Comparison of ENCODE assay signal across 1 cellular context in the genomic region with DNA sequence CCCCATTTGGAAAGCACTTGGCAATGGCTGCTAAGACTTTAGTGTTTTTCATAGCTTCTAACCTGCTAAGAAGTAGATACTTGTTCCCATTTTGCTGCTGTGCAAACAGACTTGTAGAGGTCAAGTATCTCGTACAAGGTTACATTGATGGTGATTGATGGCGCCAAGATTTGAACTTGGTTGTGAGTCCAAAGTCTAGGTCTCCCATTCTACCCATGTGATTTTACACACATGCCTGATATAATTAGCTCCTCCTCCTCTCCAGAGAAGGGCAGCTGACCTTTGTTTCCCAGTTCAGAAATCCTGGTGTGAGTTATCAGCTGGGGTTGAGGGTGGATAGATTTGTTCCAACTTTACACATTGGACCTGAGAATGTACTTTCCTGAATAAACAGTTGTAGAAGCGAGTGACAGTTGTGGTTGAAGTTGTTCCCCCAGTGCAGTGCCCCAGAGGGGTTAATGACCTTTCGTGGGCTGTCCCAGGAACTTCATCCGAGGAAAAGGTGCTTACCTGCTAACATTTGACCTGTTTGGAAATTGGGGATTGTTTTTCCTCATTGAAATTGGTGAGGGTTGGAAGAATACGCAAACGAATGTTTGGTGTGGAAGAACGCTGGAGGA.
TF ChIP-seq lines count a peak whose summit lies in the region.

No MANE protein-coding gene starts in this region.

TF ChIP-seq in HepG2, 621 proteins besides CTCF, POLR2A, EP300 and RAD21 (continued from another document and continues in another):
- TF ChIP-seq, protein P1, sequence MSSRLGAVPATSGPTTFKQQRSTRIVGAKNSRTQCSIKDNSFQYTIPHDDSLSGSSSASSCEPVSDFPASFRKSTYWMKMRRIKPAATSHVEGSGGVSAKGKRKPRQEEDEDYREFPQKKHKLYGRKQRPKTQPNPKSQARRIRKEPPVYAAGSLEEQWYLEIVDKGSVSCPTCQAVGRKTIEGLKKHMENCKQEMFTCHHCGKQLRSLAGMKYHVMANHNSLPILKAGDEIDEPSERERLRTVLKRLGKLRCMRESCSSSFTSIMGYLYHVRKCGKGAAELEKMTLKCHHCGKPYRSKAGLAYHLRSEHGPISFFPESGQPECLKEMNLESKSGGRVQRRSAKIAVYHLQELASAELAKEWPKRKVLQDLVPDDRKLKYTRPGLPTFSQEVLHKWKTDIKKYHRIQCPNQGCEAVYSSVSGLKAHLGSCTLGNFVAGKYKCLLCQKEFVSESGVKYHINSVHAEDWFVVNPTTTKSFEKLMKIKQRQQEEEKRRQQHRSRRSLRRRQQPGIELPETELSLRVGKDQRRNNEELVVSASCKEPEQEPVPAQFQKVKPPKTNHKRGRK (CRISPR knock-in tag; IDR thresholded peaks at IDR 0.05): no peak
- no peak for TF ChIP-seq NFE2 (CRISPR knock-in tag; IDR thresholded peaks at IDR 0.05)
- TF ChIP-seq, protein P2, sequence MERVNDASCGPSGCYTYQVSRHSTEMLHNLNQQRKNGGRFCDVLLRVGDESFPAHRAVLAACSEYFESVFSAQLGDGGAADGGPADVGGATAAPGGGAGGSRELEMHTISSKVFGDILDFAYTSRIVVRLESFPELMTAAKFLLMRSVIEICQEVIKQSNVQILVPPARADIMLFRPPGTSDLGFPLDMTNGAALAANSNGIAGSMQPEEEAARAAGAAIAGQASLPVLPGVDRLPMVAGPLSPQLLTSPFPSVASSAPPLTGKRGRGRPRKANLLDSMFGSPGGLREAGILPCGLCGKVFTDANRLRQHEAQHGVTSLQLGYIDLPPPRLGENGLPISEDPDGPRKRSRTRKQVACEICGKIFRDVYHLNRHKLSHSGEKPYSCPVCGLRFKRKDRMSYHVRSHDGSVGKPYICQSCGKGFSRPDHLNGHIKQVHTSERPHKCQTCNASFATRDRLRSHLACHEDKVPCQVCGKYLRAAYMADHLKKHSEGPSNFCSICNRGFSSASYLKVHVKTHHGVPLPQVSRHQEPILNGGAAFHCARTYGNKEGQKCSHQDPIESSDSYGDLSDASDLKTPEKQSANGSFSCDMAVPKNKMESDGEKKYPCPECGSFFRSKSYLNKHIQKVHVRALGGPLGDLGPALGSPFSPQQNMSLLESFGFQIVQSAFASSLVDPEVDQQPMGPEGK (CRISPR knock-in tag; IDR thresholded peaks at IDR 0.05): peak; percentile 59
- TF ChIP-seq ZFP82 (CRISPR knock-in tag; IDR thresholded peaks at IDR 0.05; ENCODE audit: borderline replicate concordance): no peak
- TF ChIP-seq HNF4G (IDR thresholded peaks at IDR 0.05; ENCODE audit: borderline replicate concordance, low read depth, low read length): peak; percentile 91
- peak; percentile 80; the same call in 1 of the 2 replicates for TF ChIP-seq HNF4G (CRISPR knock-in tag; IDR thresholded peaks at IDR 0.05; ENCODE audit: borderline replicate concordance, low read depth)
- no peak for TF ChIP-seq NFKBIZ (CRISPR knock-in tag; IDR thresholded peaks at IDR 0.05)
- TF ChIP-seq, protein P3, sequence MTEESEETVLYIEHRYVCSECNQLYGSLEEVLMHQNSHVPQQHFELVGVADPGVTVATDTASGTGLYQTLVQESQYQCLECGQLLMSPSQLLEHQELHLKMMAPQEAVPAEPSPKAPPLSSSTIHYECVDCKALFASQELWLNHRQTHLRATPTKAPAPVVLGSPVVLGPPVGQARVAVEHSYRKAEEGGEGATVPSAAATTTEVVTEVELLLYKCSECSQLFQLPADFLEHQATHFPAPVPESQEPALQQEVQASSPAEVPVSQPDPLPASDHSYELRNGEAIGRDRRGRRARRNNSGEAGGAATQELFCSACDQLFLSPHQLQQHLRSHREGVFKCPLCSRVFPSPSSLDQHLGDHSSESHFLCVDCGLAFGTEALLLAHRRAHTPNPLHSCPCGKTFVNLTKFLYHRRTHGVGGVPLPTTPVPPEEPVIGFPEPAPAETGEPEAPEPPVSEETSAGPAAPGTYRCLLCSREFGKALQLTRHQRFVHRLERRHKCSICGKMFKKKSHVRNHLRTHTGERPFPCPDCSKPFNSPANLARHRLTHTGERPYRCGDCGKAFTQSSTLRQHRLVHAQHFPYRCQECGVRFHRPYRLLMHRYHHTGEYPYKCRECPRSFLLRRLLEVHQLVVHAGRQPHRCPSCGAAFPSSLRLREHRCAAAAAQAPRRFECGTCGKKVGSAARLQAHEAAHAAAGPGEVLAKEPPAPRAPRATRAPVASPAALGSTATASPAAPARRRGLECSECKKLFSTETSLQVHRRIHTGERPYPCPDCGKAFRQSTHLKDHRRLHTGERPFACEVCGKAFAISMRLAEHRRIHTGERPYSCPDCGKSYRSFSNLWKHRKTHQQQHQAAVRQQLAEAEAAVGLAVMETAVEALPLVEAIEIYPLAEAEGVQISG (CRISPR knock-in tag; IDR thresholded peaks at IDR 0.05): peak; percentile 28; the same call in 1 of the 2 replicates
- 0 out of 2 replicates have a peak, but pooled peaks have one; percentile 26 for TF ChIP-seq HMG20A (CRISPR knock-in tag; IDR thresholded peaks at IDR 0.05; ENCODE audit: borderline replicate concordance)
- TF ChIP-seq SALL2 (CRISPR knock-in tag; IDR thresholded peaks at IDR 0.05): no peak
- no peak for TF ChIP-seq MXI1 (IDR thresholded peaks at IDR 0.05; ENCODE audit: borderline replicate concordance, low read depth, low read length)
- TF ChIP-seq DR1 (CRISPR knock-in tag; IDR thresholded peaks at IDR 0.05): peak; percentile 14; the same call in 1 of the 2 replicates
- TF ChIP-seq SP2 (CRISPR knock-in tag; IDR thresholded peaks at IDR 0.05): no peak
- no peak for TF ChIP-seq ZNF383 (CRISPR knock-in tag; IDR thresholded peaks at IDR 0.05; ENCODE audit: borderline replicate concordance)
- 0 out of 2 replicates have a peak, but pooled peaks have one; percentile 38 for TF ChIP-seq ZNF33B (CRISPR knock-in tag; IDR thresholded peaks at IDR 0.05)
- TF ChIP-seq ZNF556 (CRISPR knock-in tag; IDR thresholded peaks at IDR 0.05; ENCODE audit: borderline replicate concordance): peak; percentile 39; the same call in 1 of the 2 replicates
- TF ChIP-seq, protein P4, sequence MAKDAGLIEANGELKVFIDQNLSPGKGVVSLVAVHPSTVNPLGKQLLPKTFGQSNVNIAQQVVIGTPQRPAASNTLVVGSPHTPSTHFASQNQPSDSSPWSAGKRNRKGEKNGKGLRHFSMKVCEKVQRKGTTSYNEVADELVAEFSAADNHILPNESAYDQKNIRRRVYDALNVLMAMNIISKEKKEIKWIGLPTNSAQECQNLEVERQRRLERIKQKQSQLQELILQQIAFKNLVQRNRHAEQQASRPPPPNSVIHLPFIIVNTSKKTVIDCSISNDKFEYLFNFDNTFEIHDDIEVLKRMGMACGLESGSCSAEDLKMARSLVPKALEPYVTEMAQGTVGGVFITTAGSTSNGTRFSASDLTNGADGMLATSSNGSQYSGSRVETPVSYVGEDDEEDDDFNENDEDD (CRISPR knock-in tag; IDR thresholded peaks at IDR 0.05; ENCODE audit: borderline replicate concordance): peak; percentile 53; the same call in 1 of the 2 replicates
- 0 out of 2 replicates have a peak, but pooled peaks have one; percentile 22 for TF ChIP-seq ZNF563 (CRISPR knock-in tag; IDR thresholded peaks at IDR 0.05)
- 0 out of 2 replicates have a peak, but pooled peaks have one; percentile 25 for TF ChIP-seq ZNF44 (CRISPR knock-in tag; IDR thresholded peaks at IDR 0.05)
- TF ChIP-seq, protein P5, sequence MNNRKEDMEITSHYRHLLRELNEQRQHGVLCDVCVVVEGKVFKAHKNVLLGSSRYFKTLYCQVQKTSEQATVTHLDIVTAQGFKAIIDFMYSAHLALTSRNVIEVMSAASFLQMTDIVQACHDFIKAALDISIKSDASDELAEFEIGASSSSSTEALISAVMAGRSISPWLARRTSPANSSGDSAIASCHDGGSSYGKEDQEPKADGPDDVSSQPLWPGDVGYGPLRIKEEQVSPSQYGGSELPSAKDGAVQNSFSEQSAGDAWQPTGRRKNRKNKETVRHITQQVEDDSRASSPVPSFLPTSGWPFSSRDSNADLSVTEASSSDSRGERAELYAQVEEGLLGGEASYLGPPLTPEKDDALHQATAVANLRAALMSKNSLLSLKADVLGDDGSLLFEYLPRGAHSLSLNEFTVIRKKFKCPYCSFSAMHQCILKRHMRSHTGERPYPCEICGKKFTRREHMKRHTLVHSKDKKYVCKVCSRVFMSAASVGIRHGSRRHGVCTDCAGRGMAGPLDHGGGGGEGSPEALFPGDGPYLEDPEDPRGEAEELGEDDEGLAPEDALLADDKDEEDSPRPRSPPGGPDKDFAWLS (CRISPR knock-in tag; IDR thresholded peaks at IDR 0.05; ENCODE audit: borderline replicate concordance): no peak
- TF ChIP-seq ZNF746 (CRISPR knock-in tag; IDR thresholded peaks at IDR 0.05): peak; percentile 53; the same call in 1 of the 2 replicates
- TF ChIP-seq ZNF629 (CRISPR knock-in tag; conservative IDR thresholded peaks at IDR 0.05): peak; percentile 66
- TF ChIP-seq, protein P6, sequence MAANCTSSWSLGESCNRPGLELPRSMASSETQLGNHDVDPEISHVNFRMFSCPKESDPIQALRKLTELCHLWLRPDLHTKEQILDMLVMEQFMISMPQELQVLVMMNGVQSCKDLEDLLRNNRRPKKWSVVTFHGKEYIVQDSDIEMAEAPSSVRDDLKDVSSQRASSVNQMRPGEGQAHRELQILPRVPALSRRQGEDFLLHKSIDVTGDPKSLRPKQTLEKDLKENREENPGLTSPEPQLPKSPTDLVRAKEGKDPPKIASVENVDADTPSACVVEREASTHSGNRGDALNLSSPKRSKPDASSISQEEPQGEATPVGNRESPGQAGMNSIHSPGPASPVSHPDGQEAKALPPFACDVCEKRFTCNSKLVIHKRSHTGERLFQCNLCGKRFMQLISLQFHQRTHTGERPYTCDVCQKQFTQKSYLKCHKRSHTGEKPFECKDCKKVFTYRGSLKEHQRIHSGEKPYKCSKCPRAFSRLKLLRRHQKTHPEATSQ (CRISPR knock-in tag; IDR thresholded peaks at IDR 0.05; ENCODE audit: borderline replicate concordance): no peak
- TF ChIP-seq, protein P7, sequence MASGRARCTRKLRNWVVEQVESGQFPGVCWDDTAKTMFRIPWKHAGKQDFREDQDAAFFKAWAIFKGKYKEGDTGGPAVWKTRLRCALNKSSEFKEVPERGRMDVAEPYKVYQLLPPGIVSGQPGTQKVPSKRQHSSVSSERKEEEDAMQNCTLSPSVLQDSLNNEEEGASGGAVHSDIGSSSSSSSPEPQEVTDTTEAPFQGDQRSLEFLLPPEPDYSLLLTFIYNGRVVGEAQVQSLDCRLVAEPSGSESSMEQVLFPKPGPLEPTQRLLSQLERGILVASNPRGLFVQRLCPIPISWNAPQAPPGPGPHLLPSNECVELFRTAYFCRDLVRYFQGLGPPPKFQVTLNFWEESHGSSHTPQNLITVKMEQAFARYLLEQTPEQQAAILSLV (CRISPR knock-in tag; IDR thresholded peaks at IDR 0.05; ENCODE audit: borderline replicate concordance): no peak
- TF ChIP-seq, protein P8, sequence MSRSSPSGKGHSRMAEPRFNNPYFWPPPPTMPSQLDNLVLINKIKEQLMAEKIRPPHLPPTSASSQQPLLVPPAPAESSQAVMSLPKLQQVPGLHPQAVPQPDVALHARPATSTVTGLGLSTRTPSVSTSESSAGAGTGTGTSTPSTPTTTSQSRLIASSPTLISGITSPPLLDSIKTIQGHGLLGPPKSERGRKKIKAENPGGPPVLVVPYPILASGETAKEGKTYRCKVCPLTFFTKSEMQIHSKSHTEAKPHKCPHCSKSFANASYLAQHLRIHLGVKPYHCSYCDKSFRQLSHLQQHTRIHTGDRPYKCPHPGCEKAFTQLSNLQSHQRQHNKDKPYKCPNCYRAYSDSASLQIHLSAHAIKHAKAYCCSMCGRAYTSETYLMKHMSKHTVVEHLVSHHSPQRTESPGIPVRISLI (CRISPR knock-in tag; IDR thresholded peaks at IDR 0.05; ENCODE audit: borderline replicate concordance): no peak
- peak; percentile 54; the same call in 1 of the 2 replicates for TF ChIP-seq ATF1 (CRISPR knock-in tag; IDR thresholded peaks at IDR 0.05)
- TF ChIP-seq RNF2 (conservative IDR thresholded peaks at IDR 0.05; ENCODE audit: low read depth): no peak
- TF ChIP-seq, protein P9, sequence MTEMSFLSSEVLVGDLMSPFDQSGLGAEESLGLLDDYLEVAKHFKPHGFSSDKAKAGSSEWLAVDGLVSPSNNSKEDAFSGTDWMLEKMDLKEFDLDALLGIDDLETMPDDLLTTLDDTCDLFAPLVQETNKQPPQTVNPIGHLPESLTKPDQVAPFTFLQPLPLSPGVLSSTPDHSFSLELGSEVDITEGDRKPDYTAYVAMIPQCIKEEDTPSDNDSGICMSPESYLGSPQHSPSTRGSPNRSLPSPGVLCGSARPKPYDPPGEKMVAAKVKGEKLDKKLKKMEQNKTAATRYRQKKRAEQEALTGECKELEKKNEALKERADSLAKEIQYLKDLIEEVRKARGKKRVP (CRISPR knock-in tag; IDR thresholded peaks at IDR 0.05): no peak
- no peak for TF ChIP-seq ZNF468 (CRISPR knock-in tag; IDR thresholded peaks at IDR 0.05)
- TF ChIP-seq, protein P10, sequence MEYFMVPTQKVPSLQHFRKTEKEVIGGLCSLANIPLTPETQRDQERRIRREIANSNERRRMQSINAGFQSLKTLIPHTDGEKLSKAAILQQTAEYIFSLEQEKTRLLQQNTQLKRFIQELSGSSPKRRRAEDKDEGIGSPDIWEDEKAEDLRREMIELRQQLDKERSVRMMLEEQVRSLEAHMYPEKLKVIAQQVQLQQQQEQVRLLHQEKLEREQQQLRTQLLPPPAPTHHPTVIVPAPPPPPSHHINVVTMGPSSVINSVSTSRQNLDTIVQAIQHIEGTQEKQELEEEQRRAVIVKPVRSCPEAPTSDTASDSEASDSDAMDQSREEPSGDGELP (IDR thresholded peaks at IDR 0.05; ENCODE audit: borderline replicate concordance, low read depth): peak; percentile 94
- TF ChIP-seq MEIS1 (CRISPR knock-in tag; IDR thresholded peaks at IDR 0.05; ENCODE audit: borderline replicate concordance): peak; percentile 39; the same call in 1 of the 2 replicates
- TF ChIP-seq, protein P11, sequence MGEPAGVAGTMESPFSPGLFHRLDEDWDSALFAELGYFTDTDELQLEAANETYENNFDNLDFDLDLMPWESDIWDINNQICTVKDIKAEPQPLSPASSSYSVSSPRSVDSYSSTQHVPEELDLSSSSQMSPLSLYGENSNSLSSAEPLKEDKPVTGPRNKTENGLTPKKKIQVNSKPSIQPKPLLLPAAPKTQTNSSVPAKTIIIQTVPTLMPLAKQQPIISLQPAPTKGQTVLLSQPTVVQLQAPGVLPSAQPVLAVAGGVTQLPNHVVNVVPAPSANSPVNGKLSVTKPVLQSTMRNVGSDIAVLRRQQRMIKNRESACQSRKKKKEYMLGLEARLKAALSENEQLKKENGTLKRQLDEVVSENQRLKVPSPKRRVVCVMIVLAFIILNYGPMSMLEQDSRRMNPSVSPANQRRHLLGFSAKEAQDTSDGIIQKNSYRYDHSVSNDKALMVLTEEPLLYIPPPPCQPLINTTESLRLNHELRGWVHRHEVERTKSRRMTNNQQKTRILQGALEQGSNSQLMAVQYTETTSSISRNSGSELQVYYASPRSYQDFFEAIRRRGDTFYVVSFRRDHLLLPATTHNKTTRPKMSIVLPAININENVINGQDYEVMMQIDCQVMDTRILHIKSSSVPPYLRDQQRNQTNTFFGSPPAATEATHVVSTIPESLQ (CRISPR knock-in tag; conservative IDR thresholded peaks at IDR 0.05): no peak
- no peak for TF ChIP-seq ZNF747 (CRISPR knock-in tag; IDR thresholded peaks at IDR 0.05; ENCODE audit: borderline replicate concordance)
